Comparison of ENCODE assay signal across 9 cellular contexts in genomic region chr5:151095341-151096000, GRCh38. TPM values are rescaled to one million over a fixed set of nuclear protein-coding genes. Genes with fewer than 3 reads are reported as not detected.
DNase-seq lines count a peak whose midpoint lies in the region; ATAC-seq and TF ChIP-seq lines count a peak whose summit lies in the region.
"Had no signal": no experiment of that assay in that cellular context is flagged by ENCODE, and none has a peak within 500 bp of the region (broad histone marks: within the 10 kb centered on the region; RNA-seq: fewer than 3 reads in every experiment).

No MANE protein-coding gene starts in this region.

- no peaks in the 10 kb centered on the region for H3K9me3 ChIP-seq in OCI-LY1 (ENCODE audit: low read length)
- H3K9me3 ChIP-seq in neural progenitor cell (ENCODE audit: low read depth): no peaks in the 10 kb centered on the region

- no peaks in the 10 kb centered on the region for H3K9me3 Mint-ChIP-seq in endothelial cell (ENCODE audit: unreplicated experiment)
- no peaks in the 10 kb centered on the region for H3K9me3 Mint-ChIP-seq in neural progenitor cell

- H4K20me1 ChIP-seq in OCI-LY1 (ENCODE audit: insufficient read depth, low read length) (no peaks in the 10 kb centered on the region), neural progenitor cell (ENCODE audit: low read depth) (no peaks in the 10 kb centered on the region)

- TF ChIP-seq CTCF in OCI-LY1 (IDR thresholded peaks at IDR 0.05; ENCODE audit: low read length) (no peak), endothelial cell (IDR thresholded peaks at IDR 0.05; ENCODE audit: unreplicated experiment) (no peak), neural progenitor cell (IDR thresholded peaks at IDR 0.05) (no peak), lower leg skin (IDR thresholded peaks at IDR 0.05) (no peak)

- H3F3A ChIP-seq in OCI-LY1 (ENCODE audit: insufficient read depth, low read length): no peaks in the 10 kb centered on the region
- H3F3A ChIP-seq in neural progenitor cell (ENCODE audit: low read depth): no peaks in the 10 kb centered on the region

- peak; percentile 29 for DNase-seq in Caki2 (ENCODE audit: low read depth)
- no peak for DNase-seq in endothelial cell (ENCODE audit: low spot score)
- DNase-seq in neural progenitor cell (ENCODE audit: low spot score): no peak
- DNase-seq in lower leg skin (ENCODE audit: low spot score in 2 of 2): no peak

- H3K27me3 Mint-ChIP-seq in endothelial cell (ENCODE audit: unreplicated experiment) (peaks cover 24% of the 10 kb centered on the region), neural progenitor cell (ENCODE audit: insufficient read depth, low read depth) (peaks cover 10% of the 10 kb centered on the region)

- H3K4me3 Mint-ChIP-seq in endothelial cell (ENCODE audit: unreplicated experiment) (peak overlapping the region; percentile 29), neural progenitor cell (no peak overlapping the region)

- no peak overlapping the region for H2AFZ ChIP-seq in OCI-LY1 (ENCODE audit: low read length)
- H2AFZ ChIP-seq in neural progenitor cell (replicated peaks): no peak overlapping the region

- H3K27me3 ChIP-seq in OCI-LY1 (ENCODE audit: insufficient read depth, low read length) (no peaks in the 10 kb centered on the region), neural progenitor cell (no peaks in the 10 kb centered on the region)

- no peak overlapping the region; the same call in 1 of the 2 replicates for H3K4me2 ChIP-seq in OCI-LY1 (ENCODE audit: low read length)
- no peak overlapping the region for H3K4me2 ChIP-seq in neural progenitor cell

- TF ChIP-seq POLR2A in lower leg skin (IDR thresholded peaks at IDR 0.05): no peak

- H3K9ac ChIP-seq in OCI-LY1 (ENCODE audit: low read length) (peak overlapping the region; percentile 21; the same call in 1 of the 2 replicates), neural progenitor cell (no peak overlapping the region)

- H3K27ac Mint-ChIP-seq in endothelial cell (ENCODE audit: unreplicated experiment) (peak overlapping the region; percentile 16), neural progenitor cell (peak overlapping the region; percentile 85)

- H3K27ac ChIP-seq in OCI-LY1 (ENCODE audit: low read depth, low read length, poor library complexity, severe bottlenecking) (peak overlapping the region; percentile 80), neural progenitor cell (no peak overlapping the region)
- H3K27ac ChIP-seq: VCaP had no signal

- H3K79me2 ChIP-seq in OCI-LY1 (ENCODE audit: insufficient read depth, low read length) (no peaks in the 10 kb centered on the region), neural progenitor cell (ENCODE audit: low read depth) (no peaks in the 10 kb centered on the region)

- peaks cover 10% of the 10 kb centered on the region for H3K36me3 Mint-ChIP-seq in endothelial cell (ENCODE audit: low read depth, unreplicated experiment)
- H3K36me3 Mint-ChIP-seq in neural progenitor cell: peaks cover 4% of the 10 kb centered on the region

- in situ Hi-C loops in Caki2 (cut with HindIII; ENCODE audit: low pct_unique_long_range_greater_than_20kb, low sequenced_read_pairs): no loop called here

- H3K36me3 ChIP-seq in OCI-LY1 (ENCODE audit: insufficient read depth, low read length): no peaks in the 10 kb centered on the region
- no peaks in the 10 kb centered on the region for H3K36me3 ChIP-seq in neural progenitor cell

- ATAC-seq in GM19035 (IDR thresholded peaks at IDR 0.05; ENCODE audit: unreplicated experiment) (no peak), GM21825 (IDR thresholded peaks at IDR 0.05; ENCODE audit: unreplicated experiment) (no peak), GM19324 (IDR thresholded peaks at IDR 0.05; ENCODE audit: low FRiP score, unreplicated experiment) (no peak)

- no peaks in the 10 kb centered on the region for H3K9me2 ChIP-seq in OCI-LY1 (ENCODE audit: low read depth, low read length)

- H3K4me1 Mint-ChIP-seq in endothelial cell (ENCODE audit: unreplicated experiment) (peaks cover 67% of the 10 kb centered on the region), neural progenitor cell (peaks cover 22% of the 10 kb centered on the region)

- WGBS in lower leg skin, 2 donors: 47 to 60% methylated on average over 5 of the region's 5 CpGs

- peaks cover 64% of the 10 kb centered on the region for H3K4me1 ChIP-seq in OCI-LY1 (ENCODE audit: insufficient read depth, low read length, severe bottlenecking)
- H3K4me1 ChIP-seq in neural progenitor cell: peaks cover 5% of the 10 kb centered on the region

- intact Hi-C loops in lower leg skin (cut with DNase I; ENCODE audit: low total_unique reads): no loop called here

- no peak overlapping the region for H3K4me3 ChIP-seq in OCI-LY1 (ENCODE audit: low read depth, low read length, poor library complexity, severe bottlenecking)
- H3K4me3 ChIP-seq in neural progenitor cell: no peak overlapping the region
- H3K4me3 ChIP-seq in lower leg skin (ENCODE audit: low read depth, poor library complexity, severe bottlenecking): no peak overlapping the region

RNA-seq across cellular contexts. Expression of gene TNIP1, which starts 14.6 kb away (rescaled TPM):
- total RNA-seq in Caki2 (2014; rRNA removed; shearing (Covaris generic); ENCODE audit: low replicate concordance): 160 and 176 TPM in 2 replicates
- total RNA-seq in endothelial cell (ENCODE audit: unreplicated experiment): 76.0 TPM
- total RNA-seq in neural progenitor cell (ENCODE audit: low replicate concordance): 33.5 and 49.7 TPM in 2 replicates
- 100 to 1,000 TPM in 1 of 4 donors, 10 to 100 TPM in 3; 91.2 to 123 (median 98.1) TPM for total RNA-seq in lower leg skin
